Comparison of ENCODE assay signal across 2 cellular contexts in the genomic region with DNA sequence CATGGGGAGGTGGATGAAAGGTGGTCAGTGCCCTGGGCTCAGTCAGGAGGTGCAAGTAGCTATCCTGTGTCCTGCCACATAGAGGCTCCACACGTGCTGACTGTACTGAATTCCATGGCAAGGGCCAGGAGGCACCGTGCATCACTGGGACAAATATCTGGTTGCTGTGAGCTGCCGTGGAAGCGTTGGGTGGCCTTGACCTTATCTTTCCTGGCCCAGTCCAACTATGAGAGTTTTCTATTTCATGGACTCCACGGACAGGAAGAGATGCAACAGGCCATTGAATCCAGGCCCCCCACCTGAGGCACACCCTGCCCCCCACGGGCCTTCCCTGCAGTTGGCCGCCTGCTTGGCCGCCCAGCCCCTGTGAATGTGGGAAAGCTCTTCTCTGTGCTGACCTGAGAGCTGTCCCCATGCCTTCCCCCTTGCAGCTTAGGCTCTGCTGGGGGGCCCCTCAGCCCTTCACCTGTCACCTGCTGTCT.
A peak's percentile ranks its signal among the peaks of the same experiment; 100 is the strongest.
TF ChIP-seq lines count a peak whose summit lies in the region.

No MANE protein-coding gene starts in this region.

TF ChIP-seq in K562, 482 proteins besides CTCF, POLR2A, EP300 and RAD21:
- TF ChIP-seq POLR2G (IDR thresholded peaks at IDR 0.05; ENCODE audit: low read depth, low read length) (no peak), C11orf30 (IDR thresholded peaks at IDR 0.05; ENCODE audit: low read depth) (peak; percentile 14; the same call in 1 of the 2 replicates)
- TF ChIP-seq, protein P1, sequence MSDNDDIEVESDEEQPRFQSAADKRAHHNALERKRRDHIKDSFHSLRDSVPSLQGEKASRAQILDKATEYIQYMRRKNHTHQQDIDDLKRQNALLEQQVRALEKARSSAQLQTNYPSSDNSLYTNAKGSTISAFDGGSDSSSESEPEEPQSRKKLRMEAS (CRISPR knock-in tag; IDR thresholded peaks at IDR 0.05): 0 out of 2 replicates have a peak, but pooled peaks have one; percentile 20

TF ChIP-seq in HEK293T, 16 proteins besides CTCF, POLR2A, EP300 and RAD21:
- TF ChIP-seq ELF4 (IDR thresholded peaks at IDR 0.05): no peak
- TF ChIP-seq LEF1 (IDR thresholded peaks at IDR 0.05; ENCODE audit: borderline replicate concordance): no peak
- no peak for TF ChIP-seq SP1 (IDR thresholded peaks at IDR 0.05)
- no peak for TF ChIP-seq SUZ12 (IDR thresholded peaks at IDR 0.05)
- no peak for TF ChIP-seq ZNF384 (IDR thresholded peaks at IDR 0.05)
- TF ChIP-seq HDGF (IDR thresholded peaks at IDR 0.05; ENCODE audit: borderline replicate concordance): no peak
- TF ChIP-seq FOXM1 (IDR thresholded peaks at IDR 0.05; ENCODE audit: borderline replicate concordance): no peak
- TF ChIP-seq L3MBTL2 (conservative IDR thresholded peaks at IDR 0.05): no peak
- no peak for TF ChIP-seq FOXA1 (IDR thresholded peaks at IDR 0.05)
